ENCODE assay signal across 30 cellular contexts in genomic region chr1:43292151-43292550, GRCh38. TPM values are rescaled to one million over a fixed set of nuclear protein-coding genes. Genes with fewer than 3 reads are reported as not detected.
"Had no signal": no experiment of that assay in that cellular context is flagged by ENCODE, and none has a peak within 500 bp of the region (broad histone marks: within the 10 kb centered on the region; RNA-seq: fewer than 3 reads in every experiment).

No MANE protein-coding gene starts in this region.

- H3K4me3 ChIP-seq: body of pancreas, cardiac muscle cell, hepatocyte, left ventricle myocardium inferior, neural progenitor cell, transverse colon, uterus had no signal

- H3K36me3 Mint-ChIP-seq: immature natural killer cell; mesothelial cell of epicardium; naive thymus-derived CD8-positive, alpha-beta T cell; neural progenitor cell had no signal

- H3K4me3 Mint-ChIP-seq: activated CD4-positive, alpha-beta memory T cell treated with anti-CD3 and anti-CD28 coated beads, Interleukin-2, amount 10 ng/mL, durations not matched to agents 7 days and 5 days; activated CD4-positive, alpha-beta T cell treated with anti-CD3 and anti-CD28 coated beads, Interleukin-2, amount 10 ng/mL, durations not matched to agents 24 days and 14 days; activated naive CD8-positive, alpha-beta T cell treated with anti-CD3 and anti-CD28 coated beads, Interleukin-2, amount 50 U/mL, for 24 hours; immature natural killer cell; mesothelial cell of epicardium; naive thymus-derived CD8-positive, alpha-beta T cell; neural progenitor cell had no signal

- DNase-seq: activated CD4-positive, alpha-beta memory T cell treated with anti-CD3 and anti-CD28 coated beads, Interleukin-2, amount 10 ng/mL, durations not matched to agents 7 days and 5 days; activated CD4-positive, alpha-beta T cell treated with anti-CD3 and anti-CD28 coated beads, Interleukin-2, amount 10 ng/mL, durations not matched to agents 24 days and 14 days; activated gamma-delta T cell; activated naive CD4-positive, alpha-beta T cell treated with anti-CD3 and anti-CD28 coated beads, Interleukin-2, amount 50 U/mL, for 16 hours; activated naive CD8-positive, alpha-beta T cell treated with anti-CD3 and anti-CD28 coated beads, Interleukin-2, amount 50 U/mL, for 24 hours; activated T-cell treated with anti-CD3 and anti-CD28 coated beads for 4 hours; anterior cingulate cortex; body of pancreas; dermis blood vessel endothelial cell; effector memory CD4-positive, alpha-beta T cell; foreskin melanocyte; immature natural killer cell; left ventricle myocardium inferior; naive thymus-derived CD8-positive, alpha-beta T cell; stimulated activated CD4-positive, alpha-beta T cell treated with anti-CD3 and anti-CD28 coated beads, Interleukin-4, amount 100 ng/mL, for 4 hours; stimulated activated naive CD8-positive, alpha-beta T cell treated with anti-CD3 and anti-CD28 coated beads, Interleukin-15, Interleukin-2, amounts not matched to agents 100 U/mL and 50 U/mL, for 24 hours; T-helper 2 cell; transverse colon; uterus had no signal

- ATAC-seq: activated CD4-positive, CD25-positive, alpha-beta regulatory T cell treated with anti-CD3 and anti-CD28 coated beads, Interleukin-2, amount 50 U/mL, for 24 hours; activated naive CD8-positive, alpha-beta T cell treated with anti-CD3 and anti-CD28 coated beads, Interleukin-2, amount 50 U/mL, for 24 hours; body of pancreas; esophagus mucosa; naive thymus-derived CD8-positive, alpha-beta T cell; stimulated activated naive CD8-positive, alpha-beta T cell treated with anti-CD3 and anti-CD28 coated beads, Interleukin-15, Interleukin-2, amounts not matched to agents 100 U/mL and 50 U/mL, for 24 hours had no signal

- H3K27me3 ChIP-seq: body of pancreas, cardiac muscle cell, hepatocyte, neural progenitor cell, transverse colon, uterus had no signal

- H3K9me3 Mint-ChIP-seq: activated CD4-positive, alpha-beta memory T cell treated with anti-CD3 and anti-CD28 coated beads, Interleukin-2, amount 10 ng/mL, durations not matched to agents 7 days and 5 days; activated CD4-positive, alpha-beta T cell treated with anti-CD3 and anti-CD28 coated beads, Interleukin-2, amount 10 ng/mL, durations not matched to agents 24 days and 14 days; activated naive CD8-positive, alpha-beta T cell treated with anti-CD3 and anti-CD28 coated beads, Interleukin-2, amount 50 U/mL, for 24 hours; immature natural killer cell; mesothelial cell of epicardium; naive thymus-derived CD8-positive, alpha-beta T cell; neural progenitor cell had no signal

- H3K9me3 ChIP-seq: body of pancreas, left ventricle myocardium inferior, transverse colon, uterus had no signal

- H3K27ac ChIP-seq: body of pancreas, cardiac muscle cell, hepatocyte, left ventricle myocardium inferior, neural progenitor cell, transverse colon had no signal

- H3K36me3 ChIP-seq: cardiac muscle cell, left ventricle myocardium inferior, neural progenitor cell, transverse colon, uterus had no signal

- H3K27ac Mint-ChIP-seq: activated CD4-positive, alpha-beta memory T cell treated with anti-CD3 and anti-CD28 coated beads, Interleukin-2, amount 10 ng/mL, durations not matched to agents 7 days and 5 days; activated CD4-positive, alpha-beta T cell treated with anti-CD3 and anti-CD28 coated beads, Interleukin-2, amount 10 ng/mL, durations not matched to agents 24 days and 14 days; activated naive CD8-positive, alpha-beta T cell treated with anti-CD3 and anti-CD28 coated beads, Interleukin-2, amount 50 U/mL, for 24 hours; immature natural killer cell; mesothelial cell of epicardium; naive thymus-derived CD8-positive, alpha-beta T cell; neural progenitor cell had no signal

RNA-seq across cellular contexts. Expression of gene C1orf210, which starts 6.8 kb away (rescaled TPM):
- total RNA-seq: activated CD4-positive, alpha-beta memory T cell treated with anti-CD3 and anti-CD28 coated beads, Interleukin-2, amount 10 ng/mL, durations not matched to agents 7 days and 5 days; activated CD4-positive, alpha-beta T cell treated with anti-CD3 and anti-CD28 coated beads, Interleukin-2, amount 10 ng/mL, durations not matched to agents 24 days and 14 days; dermis blood vessel endothelial cell; left ventricle myocardium inferior; lung microvascular endothelial cell; naive thymus-derived CD8-positive, alpha-beta T cell; omental fat pad; posterior vena cava had no signal

RNA-seq across cellular contexts. Expression of gene TIE1, which starts 8.6 kb away (rescaled TPM):
- total RNA-seq: naive thymus-derived CD8-positive, alpha-beta T cell had no signal

RNA-seq across cellular contexts. Expression of gene TMEM125, which starts 22.4 kb away (rescaled TPM):
- total RNA-seq: activated CD4-positive, alpha-beta memory T cell treated with anti-CD3 and anti-CD28 coated beads, Interleukin-2, amount 10 ng/mL, durations not matched to agents 7 days and 5 days; activated CD4-positive, alpha-beta T cell treated with anti-CD3 and anti-CD28 coated beads, Interleukin-2, amount 10 ng/mL, durations not matched to agents 24 days and 14 days; dermis blood vessel endothelial cell; left ventricle myocardium inferior; lung microvascular endothelial cell; naive thymus-derived CD8-positive, alpha-beta T cell; subcutaneous adipose tissue had no signal

RNA-seq across cellular contexts. Expression of gene MPL, which starts 45.5 kb away (rescaled TPM):
- total RNA-seq: activated CD4-positive, alpha-beta memory T cell treated with anti-CD3 and anti-CD28 coated beads, Interleukin-2, amount 10 ng/mL, durations not matched to agents 7 days and 5 days; activated CD4-positive, alpha-beta T cell treated with anti-CD3 and anti-CD28 coated beads, Interleukin-2, amount 10 ng/mL, durations not matched to agents 24 days and 14 days; body of pancreas; cardiac muscle cell; dermis blood vessel endothelial cell; hepatocyte; kidney epithelial cell; mesothelial cell of epicardium; naive thymus-derived CD8-positive, alpha-beta T cell had no signal
